ENCODE assay signal across 1 cellular context in the genomic region with DNA sequence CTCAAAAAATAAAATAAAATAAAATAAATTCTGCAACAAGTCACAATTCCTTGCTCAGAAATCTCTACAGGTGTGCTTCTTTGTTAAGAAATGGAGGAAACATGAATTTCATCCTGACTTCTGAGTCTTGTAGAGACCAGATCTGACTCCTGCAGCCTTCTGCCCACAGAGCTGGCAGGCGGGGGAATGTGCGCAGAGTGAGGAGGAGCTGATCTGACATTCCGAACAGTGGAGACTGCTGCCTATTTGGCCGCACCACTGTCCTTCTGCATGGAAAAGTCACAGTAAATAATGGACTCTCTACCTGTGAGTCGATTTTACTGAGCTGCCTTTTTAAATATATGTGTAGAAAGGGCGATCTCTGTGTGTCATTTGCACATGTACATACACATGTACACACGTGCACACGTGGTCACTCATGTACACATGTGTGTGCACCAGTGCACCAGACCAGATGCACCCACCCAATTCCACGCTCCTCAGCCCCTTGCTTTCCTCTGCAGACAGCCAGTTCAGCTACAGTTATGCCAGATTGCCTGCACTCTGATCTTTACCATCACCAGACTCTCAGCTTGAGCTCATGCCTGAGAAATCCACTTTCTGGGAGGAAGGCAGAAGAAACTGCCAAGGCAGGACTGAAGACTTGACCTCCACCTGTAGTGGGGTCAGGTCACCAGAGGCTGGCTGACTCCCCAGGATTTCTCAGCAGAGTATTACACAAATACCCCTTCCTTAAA.
TF ChIP-seq lines count a peak whose summit lies in the region.

No MANE protein-coding gene starts in this region.

TF ChIP-seq in HepG2, 621 proteins besides CTCF, POLR2A, EP300 and RAD21:
- no peak for TF ChIP-seq PPARG (CRISPR knock-in tag; conservative IDR thresholded peaks at IDR 0.05)
- TF ChIP-seq, protein P1, sequence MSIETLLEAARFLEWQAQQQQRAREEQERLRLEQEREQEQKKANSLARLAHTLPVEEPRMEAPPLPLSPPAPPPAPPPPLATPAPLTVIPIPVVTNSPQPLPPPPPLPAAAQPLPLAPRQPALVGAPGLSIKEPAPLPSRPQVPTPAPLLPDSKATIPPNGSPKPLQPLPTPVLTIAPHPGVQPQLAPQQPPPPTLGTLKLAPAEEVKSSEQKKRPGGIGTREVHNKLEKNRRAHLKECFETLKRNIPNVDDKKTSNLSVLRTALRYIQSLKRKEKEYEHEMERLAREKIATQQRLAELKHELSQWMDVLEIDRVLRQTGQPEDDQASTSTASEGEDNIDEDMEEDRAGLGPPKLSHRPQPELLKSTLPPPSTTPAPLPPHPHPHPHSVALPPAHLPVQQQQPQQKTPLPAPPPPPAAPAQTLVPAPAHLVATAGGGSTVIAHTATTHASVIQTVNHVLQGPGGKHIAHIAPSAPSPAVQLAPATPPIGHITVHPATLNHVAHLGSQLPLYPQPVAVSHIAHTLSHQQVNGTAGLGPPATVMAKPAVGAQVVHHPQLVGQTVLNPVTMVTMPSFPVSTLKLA (IDR thresholded peaks at IDR 0.05) = peak; percentile 98
